ENCODE assay signal across 11 cellular contexts in the genomic region with DNA sequence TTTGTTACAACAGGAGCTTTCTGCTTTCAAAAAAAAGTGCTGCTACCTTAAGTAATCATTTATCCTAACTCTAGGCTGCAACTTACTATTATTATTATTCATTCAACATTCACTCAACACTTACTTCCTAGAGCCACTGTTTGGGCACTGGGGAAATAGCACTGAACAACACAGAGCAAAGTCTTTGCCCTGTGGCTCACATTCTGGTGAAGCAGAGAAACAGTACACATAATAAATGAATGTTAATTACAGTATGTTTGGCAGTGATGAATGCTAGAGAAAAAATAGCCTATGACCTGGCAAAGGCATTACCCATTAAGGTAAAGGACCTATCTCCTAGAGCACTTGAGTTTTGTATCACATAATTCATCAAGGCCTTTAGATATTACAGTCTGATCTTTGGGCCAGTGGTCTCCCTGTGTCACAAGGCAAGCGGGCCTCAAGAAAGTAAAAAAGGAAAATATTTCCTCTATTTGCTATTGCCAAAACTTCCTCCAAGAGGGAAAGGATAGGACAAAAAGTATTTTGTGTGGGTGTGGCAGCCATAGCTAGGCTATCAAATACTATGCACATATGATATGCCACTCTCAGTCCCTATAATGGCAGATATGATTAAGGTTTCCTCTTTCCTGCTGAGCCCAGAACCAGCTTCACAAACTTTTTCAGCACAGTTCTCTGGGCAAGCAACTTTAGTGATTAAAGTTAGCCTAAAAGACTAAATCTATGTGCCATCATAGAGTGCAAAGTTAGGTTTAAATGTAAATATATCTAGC.
"Had no signal": no experiment of that assay in that cellular context is flagged by ENCODE, and none has a peak within 500 bp of the region (broad histone marks: within the 10 kb centered on the region; RNA-seq: fewer than 3 reads in every experiment).

No MANE protein-coding gene starts in this region.

- H3K4me1 ChIP-seq: HAP-1 had no signal

- FAIRE-seq: H1, H54 had no signal

- H3K36me3 ChIP-seq: HAP-1 had no signal

- H3K27ac ChIP-seq: GM23248 had no signal

- H3K9ac ChIP-seq: GM23248 had no signal

- H3K9me3 ChIP-seq: HAP-1 had no signal

- H3K4me3 ChIP-seq: GM23248, GM23338, HAP-1 had no signal

- ATAC-seq: GM23338, HCT116 had no signal

- DNase-seq: GM23248, GOT3, H7, H9, HCEC 1CT, HFFc6 had no signal

- H2AFZ ChIP-seq: GM23248, GM23338 had no signal

- H3K4me2 ChIP-seq: GM23338 had no signal
